36 cellular contexts compared by ENCODE assay signal in the genomic region with DNA sequence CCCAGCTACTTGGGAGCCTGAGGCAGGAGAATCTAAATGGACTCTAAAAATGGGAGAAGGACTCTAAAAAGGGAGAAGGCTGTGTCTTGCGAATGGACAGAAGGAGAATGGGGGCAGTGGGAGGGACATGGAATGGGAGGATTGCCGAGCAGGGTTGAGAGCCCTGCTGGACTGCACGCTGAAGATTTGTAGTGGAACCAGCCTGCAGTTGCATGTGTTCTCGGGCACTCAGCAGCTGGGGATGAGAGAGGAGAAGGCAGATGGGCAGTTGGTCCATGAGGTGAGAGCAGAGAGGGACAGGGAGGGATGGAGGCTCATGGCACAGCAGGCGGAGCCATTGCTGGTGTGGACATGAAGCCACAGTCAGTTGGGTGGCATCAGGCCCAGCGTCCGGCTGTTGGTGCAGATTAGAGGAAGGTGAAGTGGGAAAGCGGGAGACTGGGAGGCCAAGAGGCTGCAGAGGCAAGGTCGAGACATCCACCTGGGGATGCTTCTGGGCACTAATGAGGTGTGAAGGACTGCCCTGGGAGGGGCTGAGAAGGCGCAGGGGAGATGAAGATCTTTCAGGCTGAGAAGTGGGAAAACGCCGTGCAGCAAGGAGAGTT. TPM values are rescaled to one million over a fixed set of nuclear protein-coding genes. Genes with fewer than 3 reads are reported as not detected.
"Had no signal": no experiment of that assay in that cellular context is flagged by ENCODE, and none has a peak within 500 bp of the region (broad histone marks: within the 10 kb centered on the region; RNA-seq: fewer than 3 reads in every experiment).

No MANE protein-coding gene starts in this region.

- H3K9me3 Mint-ChIP-seq: activated B cell treated with CpG ODN at 0.5 μM for 24 hours; activated CD8-positive, alpha-beta T cell treated with anti-CD3 and anti-CD28 coated beads for 36 hours; activated naive CD4-positive, alpha-beta T cell treated with anti-CD3 and anti-CD28 coated beads for 36 hours; activated naive CD4-positive, alpha-beta T cell treated with anti-CD3 and anti-CD28 coated beads, Interleukin-2, amount 50 U/mL, for 72 hours; activated naive CD8-positive, alpha-beta T cell treated with anti-CD3 and anti-CD28 coated beads, Interleukin-2, amount 10 ng/mL, durations not matched to agents 7 days and 5 days; activated T-cell treated with anti-CD3 and anti-CD28 coated beads, Interleukin-2, amount 50 U/mL, for 4 hours; activated T-helper 17 cell treated with anti-CD3 and anti-CD28 coated beads, Interleukin-2, amount 50 U/mL, for 72 hours; central memory CD8-positive, alpha-beta T cell; T-helper 2 cell treated with Interferon-gamma antibody and Interleukin-4, amounts not matched to agents 5 μg/mL and 100 μg/mL, for 36 hours had no signal

- H3K27ac Mint-ChIP-seq: activated B cell treated with CpG ODN at 0.5 μM for 24 hours; activated CD8-positive, alpha-beta T cell treated with anti-CD3 and anti-CD28 coated beads for 36 hours; activated naive CD4-positive, alpha-beta T cell treated with anti-CD3 and anti-CD28 coated beads for 36 hours; activated naive CD4-positive, alpha-beta T cell treated with anti-CD3 and anti-CD28 coated beads, Interleukin-2, amount 50 U/mL, for 72 hours; activated naive CD8-positive, alpha-beta T cell treated with anti-CD3 and anti-CD28 coated beads, Interleukin-2, amount 10 ng/mL, durations not matched to agents 7 days and 5 days; activated T-helper 17 cell treated with anti-CD3 and anti-CD28 coated beads, Interleukin-2, amount 50 U/mL, for 72 hours; effector memory CD8-positive, alpha-beta T cell; T-helper 17 cell; T-helper 2 cell treated with Interferon-gamma antibody and Interleukin-4, amounts not matched to agents 5 μg/mL and 100 μg/mL, for 36 hours had no signal

- H3K4me1 ChIP-seq: ascending aorta, breast epithelium, esophagus squamous epithelium had no signal

- H3K4me3 ChIP-seq: ascending aorta, breast epithelium, coronary artery, esophagus squamous epithelium had no signal

- FAIRE-seq: endometrium, endothelial cell of umbilical vein had no signal

- H3K4me3 Mint-ChIP-seq: activated B cell treated with CpG ODN at 0.5 μM for 24 hours; activated CD8-positive, alpha-beta T cell treated with anti-CD3 and anti-CD28 coated beads for 36 hours; activated naive CD4-positive, alpha-beta T cell treated with anti-CD3 and anti-CD28 coated beads for 36 hours; activated naive CD8-positive, alpha-beta T cell treated with anti-CD3 and anti-CD28 coated beads, Interleukin-2, amount 10 ng/mL, durations not matched to agents 7 days and 5 days; activated T-cell treated with anti-CD3 and anti-CD28 coated beads, Interleukin-2, amount 50 U/mL, for 4 hours; activated T-helper 17 cell treated with anti-CD3 and anti-CD28 coated beads, Interleukin-2, amount 50 U/mL, for 72 hours; central memory CD8-positive, alpha-beta T cell; effector memory CD8-positive, alpha-beta T cell; T-helper 17 cell; T-helper 2 cell treated with Interferon-gamma antibody and Interleukin-4, amounts not matched to agents 5 μg/mL and 100 μg/mL, for 36 hours had no signal

- H3K27ac ChIP-seq: ascending aorta, breast epithelium, coronary artery, epithelial cell of prostate, esophagus squamous epithelium, WERI-Rb-1 had no signal

- H3K36me3 Mint-ChIP-seq: activated naive CD4-positive, alpha-beta T cell treated with anti-CD3 and anti-CD28 coated beads, Interleukin-2, amount 50 U/mL, for 72 hours; activated naive CD8-positive, alpha-beta T cell treated with anti-CD3 and anti-CD28 coated beads, Interleukin-2, amount 10 ng/mL, durations not matched to agents 7 days and 5 days; brain had no signal

- H3K36me3 ChIP-seq: ascending aorta, breast epithelium, esophagus squamous epithelium, WERI-Rb-1 had no signal

- H3K27me3 ChIP-seq: ascending aorta, breast epithelium, esophagus squamous epithelium had no signal

- DNase-seq: activated B cell treated with CpG ODN at 0.5 μM for 24 hours; activated CD4-positive, alpha-beta T cell treated with anti-CD3 and anti-CD28 coated beads for 48 hours; activated CD4-positive, alpha-beta T cell treated with anti-CD3 and anti-CD28 coated beads, Interleukin-2, amount 50 U/mL, for 1 hour; activated CD4-positive, alpha-beta T cell treated with anti-CD3 and anti-CD28 coated beads, Interleukin-2, amount 50 U/mL, for 48 hours; activated CD8-positive, alpha-beta memory T cell treated with anti-CD3 and anti-CD28 coated beads for 24 hours; activated CD8-positive, alpha-beta T cell treated with anti-CD3 and anti-CD28 coated beads for 36 hours; activated effector memory CD4-positive, alpha-beta T cell treated with Interleukin-2 at 50 U/mL for 16 hours; activated gamma-delta T cell treated with Interleukin-2 at 50 U/mL for 16 hours; activated naive CD4-positive, alpha-beta T cell treated with anti-CD3 and anti-CD28 coated beads for 36 hours; activated naive CD8-positive, alpha-beta T cell treated with anti-CD3 and anti-CD28 coated beads, Interleukin-2, amount 10 ng/mL, durations not matched to agents 7 days and 5 days; activated T-cell treated with anti-CD3 and anti-CD28 coated beads, Interleukin-2, amount 50 U/mL, for 4 hours; dermis blood vessel endothelial cell; effector CD4-positive, alpha-beta T cell; effector memory CD8-positive, alpha-beta T cell; esophagus squamous epithelium; foreskin melanocyte; SW 1271; T-helper 1 cell; T-helper 17 cell; T1000; WERI-Rb-1 had no signal

- H3K9me3 ChIP-seq: ascending aorta, breast epithelium, esophagus squamous epithelium had no signal

- H3K4me1 Mint-ChIP-seq: activated B cell treated with CpG ODN at 0.5 μM for 24 hours; activated naive CD8-positive, alpha-beta T cell treated with anti-CD3 and anti-CD28 coated beads, Interleukin-2, amount 10 ng/mL, durations not matched to agents 7 days and 5 days; activated T-helper 17 cell treated with anti-CD3 and anti-CD28 coated beads, Interleukin-2, amount 50 U/mL, for 72 hours; brain; central memory CD8-positive, alpha-beta T cell; T-helper 17 cell had no signal

RNA-seq across cellular contexts. Expression of gene DCDC2C, which starts 40.7 kb away (rescaled TPM):
- total RNA-seq: activated B cell treated with CpG ODN at 0.5 μM for 24 hours; activated CD8-positive, alpha-beta T cell treated with anti-CD3 and anti-CD28 coated beads for 36 hours; activated naive CD4-positive, alpha-beta T cell treated with anti-CD3 and anti-CD28 coated beads for 36 hours; activated naive CD4-positive, alpha-beta T cell treated with anti-CD3 and anti-CD28 coated beads, Interleukin-2, amount 50 U/mL, for 72 hours; activated naive CD8-positive, alpha-beta T cell treated with anti-CD3 and anti-CD28 coated beads, Interleukin-2, amount 10 ng/mL, durations not matched to agents 7 days and 5 days; activated T-cell treated with anti-CD3 and anti-CD28 coated beads, Interleukin-2, amount 50 U/mL, for 4 hours; activated T-helper 17 cell treated with anti-CD3 and anti-CD28 coated beads, Interleukin-2, amount 50 U/mL, for 72 hours; cardiac septum; cerebellum; endothelial cell of umbilical vein; esophagus squamous epithelium; fibroblast of lung; fibroblast of villous mesenchyme; T-helper 17 cell had no signal
- polyA plus RNA-seq: endothelial cell of umbilical vein, fibroblast of lung had no signal
